In the genomic region with DNA sequence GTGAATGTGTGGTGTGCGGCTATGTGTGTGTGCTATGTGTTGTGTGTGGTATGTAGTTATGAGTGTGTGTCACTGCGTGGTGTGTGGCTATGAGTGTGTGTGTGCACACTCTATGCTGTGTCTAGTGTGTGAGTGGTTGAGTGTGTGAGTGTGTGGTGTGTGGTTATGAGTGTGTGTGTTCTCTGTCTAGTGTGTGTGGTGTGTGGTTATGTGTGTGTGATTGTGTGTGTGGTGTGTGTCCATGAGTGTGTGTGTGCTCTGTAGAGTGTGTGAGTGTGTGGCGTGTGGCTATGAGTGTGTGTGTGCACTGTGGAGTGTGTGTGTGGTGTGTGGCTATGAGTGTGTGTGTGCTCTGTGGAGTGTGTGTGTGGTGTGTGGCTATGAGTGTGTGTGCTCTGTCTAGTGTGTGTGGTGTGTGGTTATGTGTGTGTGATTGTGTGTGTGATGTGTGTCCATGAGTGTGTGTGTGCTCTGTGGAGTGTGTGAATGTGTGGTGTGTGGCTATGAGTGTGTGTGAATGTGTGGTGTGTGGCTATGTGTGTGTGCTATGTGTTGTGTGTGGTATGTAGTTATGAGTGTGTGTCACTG, we compare ENCODE assay signal across 2 cellular contexts.
TF ChIP-seq lines count a peak whose summit lies in the region.

No MANE protein-coding gene starts in this region.

TF ChIP-seq in A549, 52 proteins besides CTCF, POLR2A, EP300 and RAD21:
- no peak for TF ChIP-seq NPAS2 (CRISPR knock-in tag; IDR thresholded peaks at IDR 0.05; ENCODE audit: borderline replicate concordance)
- TF ChIP-seq, protein P1, sequence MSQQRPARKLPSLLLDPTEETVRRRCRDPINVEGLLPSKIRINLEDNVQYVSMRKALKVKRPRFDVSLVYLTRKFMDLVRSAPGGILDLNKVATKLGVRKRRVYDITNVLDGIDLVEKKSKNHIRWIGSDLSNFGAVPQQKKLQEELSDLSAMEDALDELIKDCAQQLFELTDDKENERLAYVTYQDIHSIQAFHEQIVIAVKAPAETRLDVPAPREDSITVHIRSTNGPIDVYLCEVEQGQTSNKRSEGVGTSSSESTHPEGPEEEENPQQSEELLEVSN (IDR thresholded peaks at IDR 0.05; ENCODE audit: borderline replicate concordance, low read depth), result no peak

TF ChIP-seq in GM12891, 5 proteins besides CTCF, POLR2A, EP300 and RAD21 (continued from another document):
- TF ChIP-seq POLR2AphosphoS5 (IDR thresholded peaks at IDR 0.05; ENCODE audit: low read depth, low read length) (peak; percentile 62), POU2F2 (IDR thresholded peaks at IDR 0.05; ENCODE audit: low read depth, low read length) (peak; percentile 73; the same call in 1 of the 2 replicates), PAX5 (IDR thresholded peaks at IDR 0.05; ENCODE audit: insufficient read depth, low read length, severe bottlenecking) (no peak)
